Comparison of ENCODE assay signal across 25 cellular contexts in the genomic region with DNA sequence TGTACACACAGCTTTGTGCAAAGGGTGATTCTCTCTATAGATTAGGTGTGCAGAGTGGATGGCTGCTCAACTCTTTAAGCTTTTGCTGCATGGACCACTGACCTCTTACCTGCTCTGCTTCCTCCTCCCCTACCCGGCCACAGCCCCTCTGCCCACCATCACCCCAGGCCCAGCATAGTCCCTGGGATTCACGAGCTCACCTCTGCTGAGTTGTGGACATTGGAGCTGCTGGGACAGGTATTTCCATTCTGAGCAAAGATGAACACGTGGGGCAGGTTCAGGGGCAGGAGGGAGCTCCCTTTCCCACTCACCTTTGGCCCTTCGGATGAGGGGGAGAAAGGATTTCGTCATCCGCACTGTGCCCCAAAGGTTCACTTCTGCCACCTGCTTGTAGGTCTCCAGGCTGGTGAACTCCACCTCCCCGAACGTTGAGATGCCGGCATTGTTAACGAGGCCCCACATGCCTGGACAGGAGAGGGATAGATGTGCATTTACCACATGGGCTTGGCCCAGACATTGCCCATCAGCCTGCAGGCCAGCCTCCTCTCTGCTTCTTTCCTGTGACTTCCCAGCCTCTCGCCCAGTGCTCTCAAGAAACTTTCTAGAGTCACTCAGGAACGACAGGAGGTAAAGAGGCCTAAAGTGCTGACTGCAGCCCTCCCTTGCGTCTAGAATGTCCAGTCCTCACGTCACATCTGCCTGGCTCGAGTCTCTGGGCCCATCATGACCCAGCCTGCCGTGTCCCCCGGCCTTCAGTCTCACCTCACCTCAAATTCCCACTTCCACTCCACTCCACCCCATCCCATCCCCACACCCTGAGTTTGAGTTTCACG. TPM values are rescaled to one million over a fixed set of nuclear protein-coding genes. Genes with fewer than 3 reads are reported as not detected.
DNase-seq lines count a peak whose midpoint lies in the region; ATAC-seq, FAIRE-seq and TF ChIP-seq lines count a peak whose summit lies in the region.
"Had no signal": no experiment of that assay in that cellular context is flagged by ENCODE, and none has a peak within 500 bp of the region (broad histone marks: within the 10 kb centered on the region; RNA-seq: fewer than 3 reads in every experiment).

No MANE protein-coding gene starts in this region.

- H3K36me3 ChIP-seq in Peyer's patch: peaks cover 0 to 16% (median 0%) of the 10 kb centered on the region in 3 donors
- H3K36me3 ChIP-seq in small intestine (ENCODE audit: control insufficient read depth in 2 of 2, insufficient read depth in 2 of 2, low read length in 2 of 2): peaks cover 0 to 7% of the 10 kb centered on the region in 2 donors
- H3K36me3 ChIP-seq: ascending aorta, lower lobe of right lung, prostate gland had no signal

- peak in 1 of 6 experiments; percentile 20 for TF ChIP-seq CTCF in Peyer's patch (IDR thresholded peaks at IDR 0.05)

- no peak overlapping the region for H3K4me3 Mint-ChIP-seq in activated CD4-positive, alpha-beta T cell treated with anti-CD3 and anti-CD28 coated beads, Interleukin-2, amount 10 ng/mL, durations not matched to agents 7 days and 5 days
- H3K4me3 Mint-ChIP-seq: naive thymus-derived CD8-positive, alpha-beta T cell; stimulated activated memory B cell treated with anti-CD40 and anti-IgM and Interleukin-4, amounts not matched to agents 10 μg/mL and 1 μg/mL and 100 μg/mL, for 72 hours had no signal

- WGBS in small intestine, 3 donors: 15 to 64% (median 41%) methylated on average over 18 of the region's 18 CpGs

- H3K36me3 Mint-ChIP-seq in activated CD4-positive, alpha-beta T cell treated with anti-CD3 and anti-CD28 coated beads, Interleukin-2, amount 10 ng/mL, durations not matched to agents 7 days and 5 days (ENCODE audit: low read depth): peaks cover 37% of the 10 kb centered on the region

- H3K4me1 ChIP-seq in Peyer's patch (peaks cover 0 to 45% (median 9%) of the 10 kb centered on the region in 4 donors), small intestine (ENCODE audit: control insufficient read depth in 2 of 2, insufficient read depth in 1 of 2, low read depth in 1 of 2, low read length in 1 of 2) (peaks cover 0 to 3% of the 10 kb centered on the region in 2 donors)
- H3K4me1 ChIP-seq: ascending aorta, prostate gland had no signal

- POLR2A ChIA-PET in activated CD4-positive, alpha-beta T cell treated with anti-CD3 and anti-CD28 coated beads, Interleukin-2, amount 10 ng/mL, durations not matched to agents 7 days and 5 days (lab: Charles Lee): no interaction called here

- H3K9me3 Mint-ChIP-seq in activated CD4-positive, alpha-beta T cell treated with anti-CD3 and anti-CD28 coated beads, Interleukin-2, amount 10 ng/mL, durations not matched to agents 7 days and 5 days: peaks cover 3% of the 10 kb centered on the region
- H3K9me3 Mint-ChIP-seq: stimulated activated memory B cell treated with anti-CD40 and anti-IgM and Interleukin-4, amounts not matched to agents 10 μg/mL and 1 μg/mL and 100 μg/mL, for 72 hours had no signal

- no peak for ATAC-seq in HG03520 (IDR thresholded peaks at IDR 0.05; ENCODE audit: unreplicated experiment)
- ATAC-seq in GM21390 (IDR thresholded peaks at IDR 0.05; ENCODE audit: unreplicated experiment): no peak
- ATAC-seq: lower lobe of right lung; naive thymus-derived CD8-positive, alpha-beta T cell; SK-N-SH treated with all-trans-retinoic acid at 6 μM for 48 hours; stimulated activated memory B cell treated with anti-CD40 and anti-IgM and Interleukin-4, amounts not matched to agents 10 μg/mL and 1 μg/mL and 100 μg/mL, for 72 hours had no signal

- peaks cover 16% of the 10 kb centered on the region for H3K4me1 Mint-ChIP-seq in activated CD4-positive, alpha-beta T cell treated with anti-CD3 and anti-CD28 coated beads, Interleukin-2, amount 10 ng/mL, durations not matched to agents 7 days and 5 days

- H3K9me3 ChIP-seq in Peyer's patch: no peaks in the 10 kb centered on the region
- no peaks in the 10 kb centered on the region for H3K9me3 ChIP-seq in small intestine (ENCODE audit: control insufficient read depth, low read depth)
- H3K9me3 ChIP-seq: ascending aorta, lower lobe of right lung, prostate gland had no signal

- no peak for TF ChIP-seq POLR2A in Peyer's patch (IDR thresholded peaks at IDR 0.05)

- H3K4me3 ChIP-seq in Peyer's patch (no peak overlapping the region), small intestine (ENCODE audit: low read depth in 1 of 2, low read length in 2 of 2) (no peak overlapping the region)
- H3K4me3 ChIP-seq: ascending aorta, GM23248, lower lobe of right lung, prostate gland had no signal

- no peak for DNase-seq in activated CD4-positive, alpha-beta T cell treated with anti-CD3 and anti-CD28 coated beads, Interleukin-2, amount 10 ng/mL, durations not matched to agents 7 days and 5 days
- no peak for DNase-seq in activated CD4-positive, alpha-beta T cell treated with anti-CD3 and anti-CD28 coated beads, Interleukin-2, amount 50 U/mL, for 1 hour
- DNase-seq in Peyer's patch (peak in 2 of 3 donors; percentile 79 to 80), epithelial cell of prostate (ENCODE audit: low read depth, low spot score) (peak; percentile 39), small intestine (peak; percentile 96), NCI-H1930 (lab: John Stamatoyannopoulos, UW) (no peak)
- DNase-seq: 8988T; C1 segment of cervical spinal cord; DMS153; GM23248; KBM-7; lower lobe of right lung; naive thymus-derived CD8-positive, alpha-beta T cell; NCI-H1048; NCI-H2107; NCI-H526 treated with DMSO at 0.1 percent for 48 hours; stimulated activated CD4-positive, alpha-beta T cell treated with anti-CD3 and anti-CD28 coated beads, Interleukin-12 subunit alpha, Interleukin-12 subunit beta, amount 100 ng/mL, for 4 hours had no signal

- no peaks in the 10 kb centered on the region for H3K27me3 Mint-ChIP-seq in activated CD4-positive, alpha-beta T cell treated with anti-CD3 and anti-CD28 coated beads, Interleukin-2, amount 10 ng/mL, durations not matched to agents 7 days and 5 days
- H3K27me3 Mint-ChIP-seq: naive thymus-derived CD8-positive, alpha-beta T cell; stimulated activated memory B cell treated with anti-CD40 and anti-IgM and Interleukin-4, amounts not matched to agents 10 μg/mL and 1 μg/mL and 100 μg/mL, for 72 hours had no signal

- FAIRE-seq in small intestine (lab: Jason Lieb, UNC): no peak
- FAIRE-seq: colon, endothelial cell of umbilical vein had no signal

- peak overlapping the region; percentile 19 for H3K27ac Mint-ChIP-seq in activated CD4-positive, alpha-beta T cell treated with anti-CD3 and anti-CD28 coated beads, Interleukin-2, amount 10 ng/mL, durations not matched to agents 7 days and 5 days
- H3K27ac Mint-ChIP-seq: stimulated activated memory B cell treated with anti-CD40 and anti-IgM and Interleukin-4, amounts not matched to agents 10 μg/mL and 1 μg/mL and 100 μg/mL, for 72 hours had no signal

- H3K27me3 ChIP-seq in Peyer's patch (no peaks in the 10 kb centered on the region), small intestine (ENCODE audit: control insufficient read depth in 2 of 2, insufficient read depth in 2 of 2, low read length in 2 of 2) (no peaks in the 10 kb centered on the region)
- H3K27me3 ChIP-seq: ascending aorta had no signal

- CTCF ChIA-PET in activated CD4-positive, alpha-beta T cell treated with anti-CD3 and anti-CD28 coated beads, Interleukin-2, amount 10 ng/mL, durations not matched to agents 7 days and 5 days (lab: Charles Lee): interaction anchor here (0.8 to 1.3 kb wide), 2 partner anchors 11 to 13 kb away, joined by 3 read pairs; no protein-coding TSS in a partner anchor

- H3K27ac ChIP-seq in Peyer's patch (peak overlapping the region in 3 of 4 donors; percentile 18 to 80 (median 77)), epithelial cell of prostate (no peak overlapping the region), small intestine (ENCODE audit: low read depth in 1 of 2, low read length in 1 of 2) (peak overlapping the region; percentile 72 to 89)
- H3K27ac ChIP-seq: ascending aorta, GM23248, lower lobe of right lung, prostate gland had no signal

RNA-seq across cellular contexts. Expression of a gene that starts 41.6 kb away (rescaled TPM):
- total RNA-seq in activated CD4-positive, alpha-beta T cell treated with anti-CD3 and anti-CD28 coated beads, Interleukin-2, amount 10 ng/mL, durations not matched to agents 7 days and 5 days: 10 to 100 TPM; 53.6 to 58.7 TPM
- total RNA-seq in Peyer's patch: 100 to 1,000 TPM; 120 to 269 (median 163) TPM
- 100 to 1,000 TPM in 1 of 3 donors, 10 to 100 TPM in 2; 71.1 to 101 (median 84.1) TPM for polyA plus RNA-seq in small intestine
- total RNA-seq: ascending aorta had no signal

Comparison
In these comparisons a context has a peak if more than half of its experiments do, and no peak if none do; other contexts are left out.
1. DNase-seq: peak in Peyer's patch (2 of 3), epithelial cell of prostate (single experiment) and small intestine (single experiment); none in activated CD4-positive, alpha-beta T cell treated with anti-CD3 and anti-CD28 coated beads, Interleukin-2, amount 10 ng/mL, durations not matched to agents 7 days and 5 days (single experiment), activated CD4-positive, alpha-beta T cell treated with anti-CD3 and anti-CD28 coated beads, Interleukin-2, amount 50 U/mL, for 1 hour (single experiment) and NCI-H1930 (0 of 2).